15 cellular contexts compared by ENCODE assay signal in the genomic region with DNA sequence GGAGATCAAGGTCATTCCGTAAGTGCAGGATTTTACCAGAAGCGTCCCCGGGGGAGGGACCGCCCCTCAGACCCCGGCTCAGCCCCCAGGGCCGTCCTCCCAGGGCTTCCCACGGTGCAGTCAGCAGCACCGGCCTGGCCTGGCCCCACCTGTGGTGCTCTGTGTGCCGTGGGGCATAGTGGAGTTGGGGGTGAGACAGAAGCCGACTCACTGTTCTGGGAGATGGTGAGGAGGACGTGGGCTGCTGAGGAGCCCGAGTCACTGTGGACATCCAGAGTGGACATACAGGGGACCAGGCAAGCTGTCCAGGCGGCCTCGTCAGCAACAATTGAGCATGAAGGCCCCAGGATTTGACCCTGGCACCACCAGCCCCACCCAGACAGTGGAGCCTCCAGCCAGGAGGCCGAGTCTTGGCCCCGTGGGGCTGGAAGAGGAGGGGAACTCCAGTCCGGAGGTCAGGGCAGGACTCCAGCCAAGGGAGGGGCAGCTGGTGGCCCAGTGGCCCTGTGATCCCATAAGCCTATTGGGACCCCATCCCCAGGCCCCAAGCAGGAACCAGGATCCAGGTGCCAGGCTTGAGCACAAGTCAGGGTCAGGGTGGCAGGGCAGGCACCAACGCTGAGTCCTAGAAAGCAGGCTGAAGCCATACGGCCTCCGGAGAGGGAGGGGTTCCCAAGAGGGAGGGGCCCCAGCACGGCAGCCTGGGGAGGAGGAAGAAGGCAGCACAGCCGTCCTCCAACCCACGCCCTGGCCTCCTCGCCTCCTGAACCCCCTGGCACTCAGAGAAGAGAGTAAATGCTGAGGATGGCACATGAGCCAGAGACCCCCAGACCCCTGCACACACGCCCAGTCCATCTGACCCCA. TPM values are rescaled to one million over a fixed set of nuclear protein-coding genes. Genes with fewer than 3 reads are reported as not detected.
"Had no signal": no experiment of that assay in that cellular context is flagged by ENCODE, and none has a peak within 500 bp of the region (broad histone marks: within the 10 kb centered on the region; RNA-seq: fewer than 3 reads in every experiment).

No MANE protein-coding gene starts in this region.

- H3K36me3 ChIP-seq: gastroesophageal sphincter, ovary, SJSA1 had no signal

- H3K27me3 ChIP-seq: ovary, SJSA1 had no signal

- H3K4me3 Mint-ChIP-seq: activated CD4-positive, alpha-beta memory T cell treated with anti-CD3 and anti-CD28 coated beads for 36 hours; effector memory CD8-positive, alpha-beta T cell; natural killer cell had no signal

- H3K9me3 ChIP-seq: gastroesophageal sphincter, ovary, SJSA1 had no signal

- H3K4me1 Mint-ChIP-seq: natural killer cell had no signal

- H3K27ac Mint-ChIP-seq: activated CD4-positive, alpha-beta memory T cell treated with anti-CD3 and anti-CD28 coated beads for 36 hours; effector memory CD8-positive, alpha-beta T cell; natural killer cell had no signal

- H3K27ac ChIP-seq: epithelial cell of prostate, gastroesophageal sphincter, ovary, SJSA1, skin epidermis had no signal

- H3K36me3 Mint-ChIP-seq: natural killer cell had no signal

- H3K4me3 ChIP-seq: gastroesophageal sphincter, lung, ovary, SJSA1, skin epidermis had no signal

- H3K4me1 ChIP-seq: gastroesophageal sphincter, SJSA1 had no signal

- DNase-seq: activated CD4-positive, alpha-beta memory T cell treated with anti-CD3 and anti-CD28 coated beads for 36 hours; activated CD4-positive, alpha-beta T cell treated with anti-CD3 and anti-CD28 coated beads for 1 hour; activated gamma-delta T cell treated with Interleukin-2 at 50 U/mL for 16 hours; activated T-cell treated with anti-CD3 and anti-CD28 coated beads, Interleukin-2, amount 50 U/mL, for 48 hours; central memory CD4-positive, alpha-beta T cell; effector memory CD8-positive, alpha-beta T cell; kidney glomerular epithelial cell; natural killer cell; ovary; trophoblast cell had no signal

- H3K9me3 Mint-ChIP-seq: activated CD4-positive, alpha-beta memory T cell treated with anti-CD3 and anti-CD28 coated beads for 36 hours; effector memory CD8-positive, alpha-beta T cell; natural killer cell had no signal

- ATAC-seq: effector memory CD8-positive, alpha-beta T cell; gastroesophageal sphincter had no signal

RNA-seq across cellular contexts. Expression of a gene that starts 29.7 kb away (rescaled TPM):
- total RNA-seq: SJSA1 had no signal

RNA-seq across cellular contexts. Expression of a gene that starts 33.8 kb away (rescaled TPM):
- total RNA-seq: SJSA1 had no signal
